In genomic region chr2:111239581-111240249, GRCh38 we compare ENCODE assay signal across 34 cellular contexts.
"Had no signal": no experiment of that assay in that cellular context is flagged by ENCODE, and none has a peak within 500 bp of the region (broad histone marks: within the 10 kb centered on the region; RNA-seq: fewer than 3 reads in every experiment).

No MANE protein-coding gene starts in this region.

- H3K4me3 ChIP-seq: ascending aorta, cardiac muscle cell, coronary artery, heart left ventricle, left lung, lower lobe of right lung, pancreas, prostate gland, sigmoid colon, suprapubic skin, tibial artery, upper lobe of right lung had no signal

- ATAC-seq: activated CD8-positive, alpha-beta T cell treated with anti-CD3 and anti-CD28 coated beads, Interleukin-2, amount 10 ng/mL, durations not matched to agents 7 days and 5 days; effector memory CD8-positive, alpha-beta T cell; foreskin keratinocyte; heart left ventricle; left lung; lower lobe of right lung; naive thymus-derived CD8-positive, alpha-beta T cell; pancreas; upper lobe of right lung had no signal

- H3K27me3 ChIP-seq: ascending aorta, cardiac muscle cell, foreskin keratinocyte, heart left ventricle, left lung, pancreas, sigmoid colon, suprapubic skin, tibial artery, upper lobe of right lung had no signal

- H3K4me3 Mint-ChIP-seq: activated CD8-positive, alpha-beta memory T cell treated with anti-CD3 and anti-CD28 coated beads, Interleukin-2, amount 10 ng/mL, durations not matched to agents 7 days and 5 days; activated CD8-positive, alpha-beta T cell treated with anti-CD3 and anti-CD28 coated beads, Interleukin-2, amount 10 ng/mL, durations not matched to agents 7 days and 5 days; activated naive CD4-positive, alpha-beta T cell treated with anti-CD3 and anti-CD28 coated beads for 36 hours; activated naive CD8-positive, alpha-beta T cell treated with anti-CD3 and anti-CD28 coated beads, Interleukin-2, amount 10 ng/mL, durations not matched to agents 7 days and 5 days; brain; effector memory CD8-positive, alpha-beta T cell; naive thymus-derived CD8-positive, alpha-beta T cell; neural crest cell; stimulated activated memory B cell treated with anti-CD40 and anti-IgM and Interleukin-4, amounts not matched to agents 10 μg/mL and 1 μg/mL and 100 μg/mL, for 72 hours had no signal

- H3K27ac Mint-ChIP-seq: activated naive CD4-positive, alpha-beta T cell treated with anti-CD3 and anti-CD28 coated beads for 36 hours; activated naive CD8-positive, alpha-beta T cell treated with anti-CD3 and anti-CD28 coated beads, Interleukin-2, amount 10 ng/mL, durations not matched to agents 7 days and 5 days; activated T-cell treated with anti-CD3 and anti-CD28 coated beads, Interleukin-2, amount 50 U/mL, for 72 hours; brain; effector memory CD8-positive, alpha-beta T cell; naive thymus-derived CD8-positive, alpha-beta T cell; stimulated activated memory B cell treated with anti-CD40 and anti-IgM and Interleukin-4, amounts not matched to agents 10 μg/mL and 1 μg/mL and 100 μg/mL, for 72 hours had no signal

- H3K9me3 ChIP-seq: ascending aorta, heart left ventricle, left lung, lower lobe of right lung, pancreas, prostate gland, sigmoid colon, suprapubic skin, tibial artery, upper lobe of right lung had no signal

- H3K9me3 Mint-ChIP-seq: activated naive CD4-positive, alpha-beta T cell treated with anti-CD3 and anti-CD28 coated beads for 36 hours; activated T-cell treated with anti-CD3 and anti-CD28 coated beads, Interleukin-2, amount 50 U/mL, for 72 hours; effector memory CD8-positive, alpha-beta T cell; naive thymus-derived CD8-positive, alpha-beta T cell; neural crest cell; stimulated activated memory B cell treated with anti-CD40 and anti-IgM and Interleukin-4, amounts not matched to agents 10 μg/mL and 1 μg/mL and 100 μg/mL, for 72 hours had no signal

- H3K36me3 Mint-ChIP-seq: brain; naive thymus-derived CD8-positive, alpha-beta T cell had no signal

- H3K27ac ChIP-seq: ascending aorta, cardiac muscle cell, coronary artery, foreskin keratinocyte, left lung, lower lobe of right lung, pancreas, prostate gland, sigmoid colon, suprapubic skin, tibial artery, upper lobe of right lung had no signal

- H3K27me3 Mint-ChIP-seq: effector memory CD8-positive, alpha-beta T cell; stimulated activated memory B cell treated with anti-CD40 and anti-IgM and Interleukin-4, amounts not matched to agents 10 μg/mL and 1 μg/mL and 100 μg/mL, for 72 hours had no signal

- H3K4me1 Mint-ChIP-seq: brain; naive thymus-derived CD8-positive, alpha-beta T cell; neural crest cell had no signal

- DNase-seq: activated CD4-positive, alpha-beta T cell treated with anti-CD3 and anti-CD28 coated beads, Interleukin-2, amount 50 U/mL, for 1 hour; activated CD4-positive, CD25-positive, alpha-beta regulatory T cell treated with anti-CD3 and anti-CD28 coated beads, Interleukin-2, amount 50 U/mL, for 72 hours; activated CD8-positive, alpha-beta T cell treated with anti-CD3 and anti-CD28 coated beads, Interleukin-2, amount 10 ng/mL, durations not matched to agents 7 days and 5 days; activated effector memory CD4-positive, alpha-beta T cell treated with Interleukin-2 at 50 U/mL for 16 hours; activated naive CD4-positive, alpha-beta T cell treated with anti-CD3 and anti-CD28 coated beads for 36 hours; activated naive CD8-positive, alpha-beta T cell treated with anti-CD3 and anti-CD28 coated beads, Interleukin-2, amount 10 ng/mL, durations not matched to agents 7 days and 5 days; cerebellar nuclear complex; effector memory CD8-positive, alpha-beta T cell; foreskin keratinocyte; heart left ventricle; left lung; lower lobe of right lung; mesenchymal stem cell; naive thymus-derived CD8-positive, alpha-beta T cell; nucleus accumbens; pancreas; retina; sigmoid colon; small intestine; stimulated activated CD4-positive, alpha-beta T cell treated with anti-CD3 and anti-CD28 coated beads, Interleukin-4, amount 100 ng/mL, for 4 hours; stimulated activated CD8-positive, alpha-beta memory T cell treated with anti-CD3 and anti-CD28 coated beads, Interleukin-4, amount 100 ng/mL, for 48 hours; T-helper 9 cell; tibial artery; upper lobe of right lung had no signal

- H3K36me3 ChIP-seq: ascending aorta, cardiac muscle cell, heart left ventricle, left lung, lower lobe of right lung, pancreas, prostate gland, sigmoid colon, suprapubic skin, tibial artery, upper lobe of right lung had no signal
